Comparison of ENCODE assay signal across 16 cellular contexts in the genomic region with DNA sequence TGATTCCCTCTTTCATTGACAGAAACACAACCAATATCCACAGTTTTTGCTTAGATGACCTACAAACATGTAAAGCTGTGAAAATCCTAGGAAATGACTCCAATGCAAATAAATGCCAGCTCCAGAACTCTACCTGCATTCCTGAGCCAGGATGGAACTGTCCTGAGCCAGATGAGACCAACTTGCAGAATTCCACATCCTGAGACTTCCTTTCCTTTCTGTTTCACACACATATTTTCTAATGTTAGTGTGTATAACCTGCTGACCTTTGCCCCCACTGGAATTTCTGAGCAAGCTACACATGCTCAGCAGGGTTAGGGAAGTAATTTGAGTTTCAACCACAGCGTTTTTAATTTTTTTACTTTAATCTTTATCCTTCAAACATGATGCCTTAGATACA.
DNase-seq lines count a peak whose midpoint lies in the region; ATAC-seq, FAIRE-seq and TF ChIP-seq lines count a peak whose summit lies in the region.
"Had no signal": no experiment of that assay in that cellular context is flagged by ENCODE, and none has a peak within 500 bp of the region (broad histone marks: within the 10 kb centered on the region; RNA-seq: fewer than 3 reads in every experiment).

No MANE protein-coding gene starts in this region.

- H3K27me3 Mint-ChIP-seq in activated CD8-positive, alpha-beta T cell treated with anti-CD3 and anti-CD28 coated beads, Interleukin-2, amount 10 ng/mL, durations not matched to agents 7 days and 5 days (ENCODE audit: low read depth), result peaks cover 4% of the 10 kb centered on the region
- H3K27me3 Mint-ChIP-seq: brain had no signal

- H3K79me1 ChIP-seq in H1 (ENCODE audit: low read depth, low read length), result no peaks in the 10 kb centered on the region

- H3K4me1 Mint-ChIP-seq in activated CD8-positive, alpha-beta T cell treated with anti-CD3 and anti-CD28 coated beads, Interleukin-2, amount 10 ng/mL, durations not matched to agents 7 days and 5 days (ENCODE audit: low read depth), result no peaks in the 10 kb centered on the region
- H3K4me1 Mint-ChIP-seq: activated CD4-positive, alpha-beta T cell treated with anti-CD3 and anti-CD28 coated beads for 36 hours; T-cell had no signal

- H3K4me1 ChIP-seq in H1 (replicated peaks in 1 of 4; ENCODE audit: control insufficient read depth in 3 of 4, insufficient read depth in 4 of 4, low read length in 3 of 4) (peaks cover 0 to 7% (median 4%) of the 10 kb centered on the region in 4 experiments; a peak in 5 of 7 replicates), mucosa of descending colon (ENCODE audit: low read depth) (peaks cover 3% of the 10 kb centered on the region), upper lobe of right lung (no peaks in the 10 kb centered on the region)

- TF ChIP-seq CTCF in H1 (IDR thresholded peaks at IDR 0.05; ENCODE audit: control extremely low read depth in 1 of 3, insufficient read depth in 1 of 3, low read depth in 1 of 3, low read length in 3 of 3) (no peak), mucosa of descending colon (IDR thresholded peaks at IDR 0.05) (no peak), upper lobe of right lung (IDR thresholded peaks at IDR 0.05) (no peak)

- intact Hi-C loops in mucosa of descending colon (cut with DNase I, micrococcal nuclease), result no loop called here
- intact Hi-C loops in upper lobe of right lung (cut with DNase I), result no loop called here

- H3K27ac Mint-ChIP-seq in activated CD8-positive, alpha-beta T cell treated with anti-CD3 and anti-CD28 coated beads, Interleukin-2, amount 10 ng/mL, durations not matched to agents 7 days and 5 days, result no peak overlapping the region
- H3K27ac Mint-ChIP-seq: activated CD4-positive, alpha-beta T cell treated with anti-CD3 and anti-CD28 coated beads for 36 hours; T-cell had no signal

- H2BK20ac ChIP-seq in H1 (ENCODE audit: low read length), result no peak overlapping the region

- H3K79me2 ChIP-seq in H1 (ENCODE audit: control insufficient read depth in 1 of 2, insufficient read depth in 2 of 2, low read length in 2 of 2), result no peaks in the 10 kb centered on the region

- H2BK5ac ChIP-seq in H1 (ENCODE audit: low read depth, low read length), result no peak overlapping the region

- no peak for FAIRE-seq in H1 (lab: Jason Lieb, UNC)

- POLR2A ChIA-PET in H1 (lab: Charles Lee; ENCODE audit: partially characterized antibody), result interaction anchor here (1.1 kb wide), 1 partner anchor 10 kb away, joined by 5 read pairs; no protein-coding TSS in a partner anchor
- POLR2A ChIA-PET in activated CD8-positive, alpha-beta T cell treated with anti-CD3 and anti-CD28 coated beads, Interleukin-2, amount 10 ng/mL, durations not matched to agents 7 days and 5 days (lab: Charles Lee), result no interaction called here

- H4K20me1 ChIP-seq in H1 (replicated peaks in 1 of 2; ENCODE audit: control insufficient read depth in 1 of 2, insufficient read depth in 2 of 2, low read length in 2 of 2), result no peaks in the 10 kb centered on the region

- TF ChIP-seq POLR2A in H1 (IDR thresholded peaks at IDR 0.05; ENCODE audit: control extremely low read depth in 1 of 2, low read depth in 2 of 2, low read length in 2 of 2), result no peak

- H2AFZ ChIP-seq in H1 (ENCODE audit: low read length), result 0 out of 2 replicates have a peak overlapping the region, but pooled peaks have one; percentile 7

- no peaks in the 10 kb centered on the region for H3K9me3 Mint-ChIP-seq in activated CD8-positive, alpha-beta T cell treated with anti-CD3 and anti-CD28 coated beads, Interleukin-2, amount 10 ng/mL, durations not matched to agents 7 days and 5 days (ENCODE audit: insufficient read depth)
- H3K9me3 Mint-ChIP-seq: brain, nephron, T-cell had no signal

- H3K23me2 ChIP-seq in H1 (ENCODE audit: low read depth, low read length), result no peaks in the 10 kb centered on the region

- H3K9me3 ChIP-seq in H1 (ENCODE audit: insufficient read depth in 2 of 2, low read depth in 1 of 2, low read length in 1 of 2) (no peaks in the 10 kb centered on the region), mucosa of descending colon (no peaks in the 10 kb centered on the region), upper lobe of right lung (no peaks in the 10 kb centered on the region)

- H3K14ac ChIP-seq in H1 (ENCODE audit: insufficient read length), result no peak overlapping the region

- H2AK5ac ChIP-seq in H1 (ENCODE audit: low read depth, low read length), result no peak overlapping the region

- H3K18ac ChIP-seq in H1 (ENCODE audit: extremely low read depth, low read length), result no peak overlapping the region

- no peak for TF ChIP-seq RAD21 in H1 (IDR thresholded peaks at IDR 0.05 in 1 of 2, conservative IDR thresholded peaks at IDR 0.05 in 1 of 2; ENCODE audit: low read depth in 2 of 2, low read length in 2 of 2)

- H3K23ac ChIP-seq in H1 (ENCODE audit: insufficient read length), result no peak overlapping the region

- DNase-seq in EH (ENCODE audit: low read depth) (peak; percentile 56), NOMO-1 treated with dmso at 0.1 percent for 144 hours (lab: John Stamatoyannopoulos, UW; ENCODE audit: unreplicated experiment) (peak; percentile 15), H1 (ENCODE audit: low read depth in 1 of 2, low spot score in 2 of 2) (no peak), mucosa of descending colon (peak in 1 of 3 donors; percentile 73), NCI-H2196 treated with DMSO at 0.1 percent for 48 hours (lab: John Stamatoyannopoulos, UW; ENCODE audit: unreplicated experiment) (no peak), upper lobe of right lung (no peak)
- DNase-seq in activated CD8-positive, alpha-beta T cell treated with anti-CD3 and anti-CD28 coated beads, Interleukin-2, amount 10 ng/mL, durations not matched to agents 7 days and 5 days, result no peak
- no peak for DNase-seq in stimulated activated CD8-positive, alpha-beta memory T cell treated with anti-CD3 and anti-CD28 coated beads, Interleukin-4, amount 100 ng/mL, for 48 hours
- DNase-seq: activated CD4-positive, alpha-beta T cell treated with anti-CD3 and anti-CD28 coated beads for 36 hours; activated T-cell treated with anti-CD3 and anti-CD28 coated beads, Interleukin-2, amount 50 U/mL, for 48 hours; GDM1; NCI-H1694; stimulated activated CD4-positive, alpha-beta T cell treated with anti-CD3 and anti-CD28 coated beads, Interleukin-12 subunit alpha, Interleukin-12 subunit beta, amount 100 ng/mL, for 4 hours; T-cell had no signal

- no peak overlapping the region for H3K4me2 ChIP-seq in H1 (ENCODE audit: insufficient read depth in 1 of 2, low read depth in 2 of 2, low read length in 2 of 2)

- CTCF ChIA-PET in H1 (lab: Charles Lee; ENCODE audit: partially characterized antibody), result interaction anchor here (0.8 to 1.5 kb wide), 2 partner anchors 14 to 33 kb away, joined by 3 to 4 read pairs; no protein-coding TSS in a partner anchor
- CTCF ChIA-PET in activated CD8-positive, alpha-beta T cell treated with anti-CD3 and anti-CD28 coated beads, Interleukin-2, amount 10 ng/mL, durations not matched to agents 7 days and 5 days (lab: Charles Lee), result interaction anchor here (1.0 kb wide), 1 partner anchor 14 kb away, joined by 3 read pairs; no protein-coding TSS in a partner anchor

- H3K36me3 Mint-ChIP-seq in activated CD8-positive, alpha-beta T cell treated with anti-CD3 and anti-CD28 coated beads, Interleukin-2, amount 10 ng/mL, durations not matched to agents 7 days and 5 days (ENCODE audit: low read depth), result no peaks in the 10 kb centered on the region
- H3K36me3 Mint-ChIP-seq: brain, T-cell had no signal

- no peaks in the 10 kb centered on the region for H3K36me3 ChIP-seq in H1 (ENCODE audit: control insufficient read depth in 2 of 4, insufficient read depth in 4 of 4, low read length in 3 of 4)
- no peaks in the 10 kb centered on the region for H3K36me3 ChIP-seq in mucosa of descending colon (ENCODE audit: low read depth)
- no peaks in the 10 kb centered on the region for H3K36me3 ChIP-seq in upper lobe of right lung

- H4K5ac ChIP-seq in H1 (ENCODE audit: insufficient read length, low read depth, low read length), result no peak overlapping the region

- H3K4me3 ChIP-seq in H1 (ENCODE audit: extremely low read depth in 1 of 4, insufficient read depth in 2 of 4, low read depth in 3 of 4, low read length in 4 of 4), result no peak overlapping the region
- no peak overlapping the region for H3K4me3 ChIP-seq in mucosa of descending colon
- no peak overlapping the region for H3K4me3 ChIP-seq in upper lobe of right lung

- H4K91ac ChIP-seq in H1 (replicated peaks; ENCODE audit: insufficient read length, low read length), result no peak overlapping the region

- 77% methylated on average over 1 of the region's 1 CpG; no CpG with 5 or more reads in 1 of the 2 experiments for WGBS in H1 (ENCODE audit: extremely low coverage in 1 of 2, insufficient coverage in 1 of 2, insufficient read length in 1 of 2, insufficient replicate concordance in 2 of 2, low coverage in 1 of 2, low lambda C conversion rate in 2 of 2, missing lambda C conversion rate in 1 of 2), 2 experiments

- H3K4ac ChIP-seq in H1 (replicated peaks; ENCODE audit: insufficient read length, low read depth, low read length), result no peak overlapping the region

- H4K8ac ChIP-seq in H1 (ENCODE audit: extremely low read depth, insufficient read depth, low read length), result no peak overlapping the region

- H3K27me3 ChIP-seq in H1 (replicated peaks in 1 of 4; ENCODE audit: control insufficient read depth in 3 of 4, extremely low read depth in 1 of 4, insufficient read depth in 3 of 4, low read length in 3 of 4) (no peaks in the 10 kb centered on the region), upper lobe of right lung (no peaks in the 10 kb centered on the region)

- H2BK120ac ChIP-seq in H1 (replicated peaks; ENCODE audit: low read depth, low read length), result no peak overlapping the region

- H2BK12ac ChIP-seq in H1 (ENCODE audit: low read depth, low read length), result no peak overlapping the region

- H3K27ac ChIP-seq in H1 (ENCODE audit: low read depth, low read length) (no peak overlapping the region), upper lobe of right lung (no peak overlapping the region)

- ATAC-seq in mucosa of descending colon, result peak; percentile 67
- ATAC-seq in activated CD8-positive, alpha-beta T cell treated with anti-CD3 and anti-CD28 coated beads, Interleukin-2, amount 10 ng/mL, durations not matched to agents 7 days and 5 days, result no peak
- no peak for ATAC-seq in upper lobe of right lung
- ATAC-seq: activated CD4-positive, alpha-beta T cell treated with anti-CD3 and anti-CD28 coated beads for 36 hours; T-cell had no signal

- H3K9ac ChIP-seq in H1 (replicated peaks in 1 of 4; ENCODE audit: extremely low read depth in 1 of 4, low read depth in 3 of 4, low read length in 3 of 4), result no peak overlapping the region

- TF ChIP-seq EP300 in H1 (IDR thresholded peaks at IDR 0.05; ENCODE audit: borderline replicate concordance in 1 of 2, low read depth in 2 of 2, low read length in 2 of 2), result no peak

- no peak overlapping the region for H3K4me3 Mint-ChIP-seq in activated CD8-positive, alpha-beta T cell treated with anti-CD3 and anti-CD28 coated beads, Interleukin-2, amount 10 ng/mL, durations not matched to agents 7 days and 5 days
- H3K4me3 Mint-ChIP-seq: activated CD4-positive, alpha-beta T cell treated with anti-CD3 and anti-CD28 coated beads for 36 hours; brain; nephron; T-cell had no signal

- H3K56ac ChIP-seq in H1 (replicated peaks; ENCODE audit: insufficient read length, low read depth, low read length), result no peak overlapping the region

- no peak overlapping the region for H2BK15ac ChIP-seq in H1 (ENCODE audit: low read length)

TF ChIP-seq in H1, 55 proteins besides CTCF, POLR2A, EP300 and RAD21 (continues in another document):
- TF ChIP-seq RXRA (IDR thresholded peaks at IDR 0.05; ENCODE audit: insufficient read depth, low read depth, low read length), result no peak

Comparison
In these comparisons a context has a peak if more than half of its experiments do, and no peak if none do; other contexts are left out.
1. DNase-seq: peak in EH (single experiment) and NOMO-1 treated with dmso at 0.1 percent for 144 hours (single experiment); none in H1 (0 of 2), activated CD8-positive, alpha-beta T cell treated with anti-CD3 and anti-CD28 coated beads, Interleukin-2, amount 10 ng/mL, durations not matched to agents 7 days and 5 days (single experiment), NCI-H2196 treated with DMSO at 0.1 percent for 48 hours (single experiment), upper lobe of right lung (single experiment) and stimulated activated CD8-positive, alpha-beta memory T cell treated with anti-CD3 and anti-CD28 coated beads, Interleukin-4, amount 100 ng/mL, for 48 hours (single experiment).